13 cellular contexts compared by ENCODE assay signal in genomic region chr1:17791055-17791390, GRCh38. TPM values are rescaled to one million over a fixed set of nuclear protein-coding genes. Genes with fewer than 3 reads are reported as not detected.
A peak's percentile ranks its signal among the peaks of the same experiment; 100 is the strongest.
DNase-seq lines count a peak whose midpoint lies in the region; ATAC-seq and TF ChIP-seq lines count a peak whose summit lies in the region.
"Had no signal": no experiment of that assay in that cellular context is flagged by ENCODE, and none has a peak within 500 bp of the region (broad histone marks: within the 10 kb centered on the region; RNA-seq: fewer than 3 reads in every experiment).

No MANE protein-coding gene starts in this region.

- H3K27ac ChIP-seq in HEK293 (ENCODE audit: extremely low read depth, low read depth, low read length) (no peak overlapping the region), coronary artery (no peak overlapping the region), neuronal stem cell (replicated peaks; ENCODE audit: low read length) (no peak overlapping the region), aorta (ENCODE audit: low read depth in 1 of 2, low read length in 2 of 2) (no peak overlapping the region)
- H3K27ac ChIP-seq: BLaER1 had no signal

- H3K27me3 ChIP-seq in BE2C (no peaks in the 10 kb centered on the region), neuronal stem cell (ENCODE audit: control insufficient read depth in 3 of 3, insufficient read depth in 3 of 3, low read depth in 1 of 3, low read length in 3 of 3) (peaks cover 0 to 16% (median 0%) of the 10 kb centered on the region in 3 experiments), aorta (ENCODE audit: control insufficient read depth in 1 of 2, insufficient read depth in 2 of 2, low read length in 1 of 2) (no peaks in the 10 kb centered on the region)
- H3K27me3 ChIP-seq: BLaER1 had no signal

- no peak overlapping the region for H2AK5ac ChIP-seq in neuronal stem cell (ENCODE audit: low read depth, low read length)

- H3K79me1 ChIP-seq in neuronal stem cell (ENCODE audit: low read depth, low read length) = no peaks in the 10 kb centered on the region

- no peak overlapping the region for H2BK12ac ChIP-seq in neuronal stem cell (ENCODE audit: low read length)

- H2BK5ac ChIP-seq in neuronal stem cell (ENCODE audit: low read length) = no peak overlapping the region

- H3K36me3 ChIP-seq in BE2C (no peaks in the 10 kb centered on the region), HEK293 (ENCODE audit: control insufficient read depth in 2 of 2, insufficient read depth in 1 of 2, low read length in 2 of 2) (no peaks in the 10 kb centered on the region), neuronal stem cell (replicated peaks in 1 of 2; ENCODE audit: control insufficient read depth in 2 of 2, insufficient read depth in 2 of 2, low read length in 2 of 2) (no peaks in the 10 kb centered on the region), aorta (ENCODE audit: control insufficient read depth in 1 of 2, insufficient read depth in 2 of 2, low read length in 1 of 2) (no peaks in the 10 kb centered on the region)
- H3K36me3 ChIP-seq: BLaER1 had no signal

- H3K4me2 ChIP-seq in neuronal stem cell (ENCODE audit: insufficient read depth, low read length, poor library complexity, severe bottlenecking) = no peak overlapping the region
- H3K4me2 ChIP-seq: BLaER1, GM23338 had no signal

- no peak overlapping the region for H2BK15ac ChIP-seq in neuronal stem cell (ENCODE audit: low read length)

- no peak overlapping the region for H2AFZ ChIP-seq in neuronal stem cell (ENCODE audit: low read length)
- H2AFZ ChIP-seq: GM23338 had no signal

- CTCF ChIA-PET in HEK293 (lab: Yijun Ruan, JAX) = no interaction called here

- no peak overlapping the region for H3K18ac ChIP-seq in neuronal stem cell (ENCODE audit: low read length)

- H3K14ac ChIP-seq in neuronal stem cell (ENCODE audit: low read length) = no peak overlapping the region

- DNase-seq in BE2C = peak; percentile 23
- peak; percentile 45 for DNase-seq in coronary artery (ENCODE audit: low spot score)
- no peak for DNase-seq in neuronal stem cell (ENCODE audit: low spot score)
- no peak for DNase-seq in NCI-H2081 (lab: John Stamatoyannopoulos, UW)
- no peak for DNase-seq in NCI-H446 (lab: John Stamatoyannopoulos, UW)
- DNase-seq in aorta = no peak
- DNase-seq: Caco-2; CD8-positive, alpha-beta memory T cell; H7 had no signal

- H3K4me3 ChIP-seq in BE2C (ENCODE audit: low read depth, low read length) (no peak overlapping the region), HEK293 (ENCODE audit: low read depth, low read length) (no peak overlapping the region), coronary artery (no peak overlapping the region), neuronal stem cell (ENCODE audit: low read length in 2 of 2) (no peak overlapping the region), aorta (ENCODE audit: low read length in 2 of 2) (no peak overlapping the region)
- H3K4me3 ChIP-seq: BLaER1, GM23338 had no signal

- no CpG with 5 or more reads among the region's 9 CpGs for WGBS in neuronal stem cell (ENCODE audit: extremely low coverage in 2 of 2, insufficient read length in 2 of 2, insufficient replicate concordance in 1 of 2), 2 donors
- WGBS in aorta, 2 donors = 54 to 58% methylated on average over 9 of the region's 9 CpGs

- H3K4me1 ChIP-seq in BE2C (no peaks in the 10 kb centered on the region), HEK293 (ENCODE audit: control insufficient read depth, insufficient read depth, low read length) (no peaks in the 10 kb centered on the region), neuronal stem cell (ENCODE audit: control insufficient read depth in 2 of 2, insufficient read depth in 1 of 2, low read depth in 1 of 2, low read length in 2 of 2) (no peaks in the 10 kb centered on the region), aorta (ENCODE audit: control insufficient read depth in 1 of 2, insufficient read depth in 2 of 2, low read length in 2 of 2) (no peaks in the 10 kb centered on the region)

- H3K9me3 ChIP-seq in BE2C = no peaks in the 10 kb centered on the region
- no peaks in the 10 kb centered on the region for H3K9me3 ChIP-seq in HEK293 (ENCODE audit: control insufficient read depth, insufficient read depth, low read depth, low read length)
- H3K9me3 ChIP-seq in neuronal stem cell (replicated peaks in 1 of 2; ENCODE audit: control insufficient read depth in 2 of 2, insufficient read depth in 1 of 2, low read depth in 1 of 2, low read length in 2 of 2) = no peaks in the 10 kb centered on the region
- no peaks in the 10 kb centered on the region for H3K9me3 ChIP-seq in aorta (ENCODE audit: control insufficient read depth, low read length)
- H3K9me3 ChIP-seq: Caco-2 had no signal

- intact Hi-C loops in aorta (cut with DNase I) = no loop called here

- no peak overlapping the region for H3K4ac ChIP-seq in neuronal stem cell (ENCODE audit: low read length)

- POLR2A ChIA-PET in HEK293 (lab: Yijun Ruan, JAX) = no interaction called here

- no peak for ATAC-seq in aorta (ENCODE audit: low FRiP score)
- ATAC-seq: GM23338 had no signal

- no peak overlapping the region for H2BK120ac ChIP-seq in neuronal stem cell (ENCODE audit: low read depth, low read length)

- no peak overlapping the region for H4K91ac ChIP-seq in neuronal stem cell (ENCODE audit: low read depth, low read length, poor library complexity)

- peak overlapping the region; percentile 63 for H3K23ac ChIP-seq in neuronal stem cell (ENCODE audit: low read depth, low read length, poor library complexity)

- TF ChIP-seq CTCF in BE2C (IDR thresholded peaks at IDR 0.05; ENCODE audit: low read depth, low read length) (no peak), HEK293 (tag by site-specific recombination; IDR thresholded peaks at IDR 0.05) (no peak), coronary artery (IDR thresholded peaks at IDR 0.05) (no peak)

- H3K9ac ChIP-seq in neuronal stem cell (ENCODE audit: low read depth, low read length, poor library complexity) = no peak overlapping the region
- H3K9ac ChIP-seq: BLaER1 had no signal

- no peak overlapping the region for H4K8ac ChIP-seq in neuronal stem cell (ENCODE audit: low read depth, low read length)

TF ChIP-seq in HEK293, 187 proteins besides CTCF, POLR2A, EP300 and RAD21:
- TF ChIP-seq SCRT2 (tag by site-specific recombination; IDR thresholded peaks at IDR 0.05) = no peak
- TF ChIP-seq ZIC2 (tag by site-specific recombination; IDR thresholded peaks at IDR 0.05) = peak; percentile 8; the same call in 1 of the 2 replicates
- TF ChIP-seq ZNF48 (tag by site-specific recombination; IDR thresholded peaks at IDR 0.05) = no peak

RNA-seq across cellular contexts. Expression of gene ACTL8, which starts 35.9 kb away (rescaled TPM):
- not detected for polyA plus RNA-seq in BE2C (2012; ENCODE audit: insufficient read depth, insufficient read length, low read depth)
- not detected for polyA plus RNA-seq in neuronal stem cell (2013, experiment 1 of 2)
- polyA plus RNA-seq in neuronal stem cell (2013, experiment 2 of 2) = not detected
- not detected for total RNA-seq in aorta
- not detected for polyA plus RNA-seq in aorta
- total RNA-seq: CD8-positive, alpha-beta memory T cell had no signal
- polyA plus RNA-seq: CD8-positive, alpha-beta memory T cell; IgD-negative memory B cell had no signal

Comparison
In these comparisons a context has a peak if more than half of its experiments do, and no peak if none do; other contexts are left out.
1. DNase-seq: peak in BE2C (single experiment) and coronary artery (single experiment); none in neuronal stem cell (single experiment), NCI-H2081 (0 of 2), NCI-H446 (0 of 2) and aorta (0 of 2).